In the genomic region with DNA sequence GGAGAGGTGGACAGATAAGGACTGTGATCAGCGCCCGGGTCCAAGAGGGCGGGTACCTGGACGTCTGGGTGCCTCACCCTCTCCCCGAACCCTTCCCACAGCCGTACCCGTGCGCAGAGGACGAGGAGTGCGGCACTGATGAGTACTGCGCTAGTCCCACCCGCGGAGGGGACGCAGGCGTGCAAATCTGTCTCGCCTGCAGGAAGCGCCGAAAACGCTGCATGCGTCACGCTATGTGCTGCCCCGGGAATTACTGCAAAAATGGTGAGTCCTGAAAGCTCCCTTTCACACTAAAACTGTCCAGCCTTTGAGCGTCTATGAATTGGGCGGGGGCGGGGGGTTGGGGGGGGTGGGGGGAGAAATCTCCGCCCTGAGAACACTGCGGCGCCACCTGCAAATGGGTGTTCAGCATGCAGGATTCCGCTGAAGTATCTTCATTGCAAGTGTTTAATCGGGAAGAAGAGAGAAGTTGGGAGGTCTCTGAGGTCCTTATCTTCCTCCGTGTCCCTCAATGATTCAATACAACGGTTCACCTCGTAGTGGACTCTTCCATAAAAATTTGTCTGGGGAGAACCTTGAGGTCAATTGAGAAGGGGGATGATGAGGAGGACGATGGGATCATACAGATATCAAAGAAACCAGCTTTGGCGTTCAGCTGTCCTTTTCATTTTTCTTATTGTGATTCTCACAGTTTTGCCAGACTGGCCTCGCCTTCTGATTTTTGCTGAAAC, we compare ENCODE assay signal across 8 cellular contexts. TPM values are rescaled to one million over a fixed set of nuclear protein-coding genes. Genes with fewer than 3 reads are reported as not detected.
DNase-seq lines count a peak whose midpoint lies in the region; ATAC-seq and TF ChIP-seq lines count a peak whose summit lies in the region.

No MANE protein-coding gene starts in this region.

- peaks cover 48 to 52% of the 10 kb centered on the region in 2 donors for H3K27me3 Mint-ChIP-seq in T-cell
- H3K27me3 Mint-ChIP-seq in activated naive CD4-positive, alpha-beta T cell treated with anti-CD3 and anti-CD28 coated beads for 36 hours (ENCODE audit: low read depth), result peaks cover 36% of the 10 kb centered on the region

- H3K9me3 Mint-ChIP-seq in T-cell, result peaks cover 0 to 2% (median 0%) of the 10 kb centered on the region in 3 donors
- H3K9me3 Mint-ChIP-seq in activated naive CD4-positive, alpha-beta T cell treated with anti-CD3 and anti-CD28 coated beads for 36 hours, result no peaks in the 10 kb centered on the region

- intact Hi-C loops in left ventricle myocardium inferior (cut with micrococcal nuclease), result loop anchor here (5.0 kb wide), 1 partner anchor 172 kb away; no protein-coding TSS in a partner anchor
- intact Hi-C loops in activated naive CD4-positive, alpha-beta T cell treated with anti-CD3 and anti-CD28 coated beads for 36 hours (cut with micrococcal nuclease), result loop anchor here (5.0 kb wide), 1 partner anchor 252 kb away; no protein-coding TSS in a partner anchor

- no peak for TF ChIP-seq CTCF in left ventricle myocardium inferior (IDR thresholded peaks at IDR 0.05; ENCODE audit: borderline replicate concordance)

- no peak overlapping the region for H3K27ac ChIP-seq in left ventricle myocardium inferior (replicated peaks)

- H3K36me3 Mint-ChIP-seq in T-cell, result no peaks in the 10 kb centered on the region
- H3K36me3 Mint-ChIP-seq in activated naive CD4-positive, alpha-beta T cell treated with anti-CD3 and anti-CD28 coated beads for 36 hours (ENCODE audit: low read depth), result peaks cover 2% of the 10 kb centered on the region

- CTCF ChIA-PET in T-cell (lab: Charles Lee), result interaction anchor here in 1 of 2 donors (0.6 kb wide), 1 partner anchor 1278 kb away, joined by 3 read pairs; no protein-coding TSS in a partner anchor
- CTCF ChIA-PET in activated naive CD4-positive, alpha-beta T cell treated with anti-CD3 and anti-CD28 coated beads for 36 hours (lab: Charles Lee), result no interaction called here

- peaks cover 20% of the 10 kb centered on the region for H3K4me1 ChIP-seq in left ventricle myocardium inferior

- POLR2A ChIA-PET in T-cell (lab: Charles Lee), result no interaction called here

- peak overlapping the region in 2 of 3 donors; percentile 36 to 52 for H3K4me3 Mint-ChIP-seq in T-cell
- no peak overlapping the region for H3K4me3 Mint-ChIP-seq in activated naive CD4-positive, alpha-beta T cell treated with anti-CD3 and anti-CD28 coated beads for 36 hours

- no peaks in the 10 kb centered on the region for H3K36me3 ChIP-seq in left ventricle myocardium inferior

- peak overlapping the region; percentile 72 for H3K4me3 ChIP-seq in left ventricle myocardium inferior

- H3K27me3 ChIP-seq in left ventricle myocardium inferior (ENCODE audit: low read depth), result peaks cover 43% of the 10 kb centered on the region

- peak; percentile 3 for ATAC-seq in GM18868 (IDR thresholded peaks at IDR 0.05; ENCODE audit: unreplicated experiment)
- ATAC-seq in T-cell (replicated peaks in 1 of 4), result peak in 1 of 4 experiments; percentile 20
- ATAC-seq in HG02763 (IDR thresholded peaks at IDR 0.05; ENCODE audit: unreplicated experiment), result no peak
- ATAC-seq in GM21825 (IDR thresholded peaks at IDR 0.05; ENCODE audit: unreplicated experiment), result no peak

- no peak overlapping the region for H3K27ac Mint-ChIP-seq in T-cell
- H3K27ac Mint-ChIP-seq in activated naive CD4-positive, alpha-beta T cell treated with anti-CD3 and anti-CD28 coated beads for 36 hours, result no peak overlapping the region

- peaks cover 14 to 22% (median 17%) of the 10 kb centered on the region in 3 donors for H3K4me1 Mint-ChIP-seq in T-cell
- peaks cover 12% of the 10 kb centered on the region for H3K4me1 Mint-ChIP-seq in activated naive CD4-positive, alpha-beta T cell treated with anti-CD3 and anti-CD28 coated beads for 36 hours (ENCODE audit: low read depth)

- DNase-seq in T-cell, result no peak
- no peak for DNase-seq in left ventricle myocardium inferior
- DNase-seq in retina, result peak; percentile 26
- DNase-seq in activated naive CD4-positive, alpha-beta T cell treated with anti-CD3 and anti-CD28 coated beads for 36 hours, result no peak
- no peak for DNase-seq in stimulated activated CD4-positive, alpha-beta T cell treated with anti-CD3 and anti-CD28 coated beads, Interleukin-1b, Interleukin-23, amount 100 ng/mL, for 48 hours

- H3K9me3 ChIP-seq in left ventricle myocardium inferior (replicated peaks), result no peaks in the 10 kb centered on the region

RNA-seq across cellular contexts. Expression of a gene that starts 0.9 kb away (rescaled TPM):
- total RNA-seq in T-cell, result 1 to 10 TPM in 1 of 5 donors, under 1 TPM in 2, not detected in 2; 0.59 to 2.4 (median 0.76) TPM
- total RNA-seq in left ventricle myocardium inferior, result not detected
- not detected for total RNA-seq in activated naive CD4-positive, alpha-beta T cell treated with anti-CD3 and anti-CD28 coated beads for 36 hours
